12 cellular contexts compared by ENCODE assay signal in the genomic region with DNA sequence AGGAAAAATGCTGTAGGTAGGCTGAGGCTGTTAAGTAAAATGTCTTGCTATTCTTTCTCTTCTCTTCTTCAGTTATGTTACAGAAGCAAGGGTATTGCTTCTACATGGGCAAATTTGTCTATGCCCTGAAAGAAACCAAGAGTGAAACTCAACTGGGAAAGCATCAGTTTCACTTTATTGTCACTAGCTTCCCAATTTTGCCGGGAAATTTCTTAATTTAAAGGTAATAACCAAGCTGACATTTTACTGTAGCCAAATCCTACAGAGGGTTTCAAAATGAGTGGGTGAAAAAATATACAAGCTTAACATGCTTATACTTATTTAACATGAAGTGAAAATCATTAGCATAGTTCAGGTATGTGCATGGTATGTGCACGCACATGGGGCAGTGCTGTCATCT. TPM values are rescaled to one million over a fixed set of nuclear protein-coding genes. Genes with fewer than 3 reads are reported as not detected.
DNase-seq lines count a peak whose midpoint lies in the region; ATAC-seq, FAIRE-seq and TF ChIP-seq lines count a peak whose summit lies in the region.
"Had no signal": no experiment of that assay in that cellular context is flagged by ENCODE, and none has a peak within 500 bp of the region (broad histone marks: within the 10 kb centered on the region; RNA-seq: fewer than 3 reads in every experiment).

No MANE protein-coding gene starts in this region.

- no peaks in the 10 kb centered on the region for H3K9me3 ChIP-seq in Karpas-422 (ENCODE audit: low read length)
- no peaks in the 10 kb centered on the region for H3K9me3 ChIP-seq in astrocyte (ENCODE audit: insufficient read depth, low read depth, low read length)
- no peaks in the 10 kb centered on the region for H3K9me3 ChIP-seq in heart left ventricle

- peaks cover 94% of the 10 kb centered on the region for H3K4me1 ChIP-seq in Karpas-422 (ENCODE audit: low read length)
- peaks cover 19% of the 10 kb centered on the region for H3K4me1 ChIP-seq in astrocyte (ENCODE audit: insufficient read depth, low read length)
- peaks cover 2 to 82% (median 28%) of the 10 kb centered on the region in 12 donors for H3K4me1 ChIP-seq in heart left ventricle
- H3K4me1 ChIP-seq: parathyroid adenoma had no signal

- intact Hi-C loops in heart left ventricle (cut with DNase I) = loop anchor here in 1 of 10 donors (10.0 kb wide), 1 partner anchor 99 kb away; no protein-coding TSS in a partner anchor

- H3K4me3 ChIP-seq in Karpas-422 (ENCODE audit: low read length) (0 out of 2 replicates have a peak overlapping the region, but pooled peaks have one; percentile 18), astrocyte (ENCODE audit: insufficient read depth, low read depth, low read length) (no peak overlapping the region), heart left ventricle (peak overlapping the region in 1 of 12 donors; percentile 25)

- H3K36me3 ChIP-seq in Karpas-422 (ENCODE audit: insufficient read depth, low read length) (peaks cover 68% of the 10 kb centered on the region), astrocyte (ENCODE audit: insufficient read depth, low read length) (peaks cover 13% of the 10 kb centered on the region), heart left ventricle (peaks cover 0 to 21% (median 14%) of the 10 kb centered on the region in 9 donors)

- H3K27me3 ChIP-seq in Karpas-422 (ENCODE audit: low read length) (no peaks in the 10 kb centered on the region), astrocyte (ENCODE audit: insufficient read depth, low read length) (no peaks in the 10 kb centered on the region), heart left ventricle (no peaks in the 10 kb centered on the region)

- H3K27ac ChIP-seq in Karpas-422 (ENCODE audit: low read length) (peak overlapping the region; percentile 40; the same call in 1 of the 2 replicates), astrocyte (ENCODE audit: low read depth, low read length) (no peak overlapping the region), heart left ventricle (peak overlapping the region in 1 of 12 donors; percentile 99)
- H3K27ac ChIP-seq: parathyroid adenoma had no signal

- H4K20me1 ChIP-seq in Karpas-422 (ENCODE audit: insufficient read depth, low read depth, low read length) (peaks cover 10% of the 10 kb centered on the region; the same call in 1 of the 2 replicates), astrocyte (ENCODE audit: insufficient read depth, low read length) (no peaks in the 10 kb centered on the region)

- H3K27ac Mint-ChIP-seq in astrocyte (ENCODE audit: unreplicated experiment) = no peak overlapping the region
- peak overlapping the region; percentile 89 for H3K27ac Mint-ChIP-seq in stimulated activated effector memory CD8-positive, alpha-beta T cell treated with anti-CD3 and anti-CD28 coated beads, Interleukin-12 subunit alpha, Interleukin-12 subunit beta, amount 100 ng/mL, for 72 hours

- H3K4me3 Mint-ChIP-seq in activated T-cell treated with anti-CD3 and anti-CD28 coated beads, Interleukin-2, amount 50 U/mL, for 4 hours = peak overlapping the region; percentile 79
- peak overlapping the region; percentile 63 for H3K4me3 Mint-ChIP-seq in astrocyte (ENCODE audit: unreplicated experiment)
- H3K4me3 Mint-ChIP-seq in stimulated activated effector memory CD8-positive, alpha-beta T cell treated with anti-CD3 and anti-CD28 coated beads, Interleukin-12 subunit alpha, Interleukin-12 subunit beta, amount 100 ng/mL, for 72 hours = peak overlapping the region; percentile 90

- peaks cover 33% of the 10 kb centered on the region for H3K36me3 Mint-ChIP-seq in activated T-cell treated with anti-CD3 and anti-CD28 coated beads, Interleukin-2, amount 50 U/mL, for 4 hours (ENCODE audit: insufficient read depth)
- H3K36me3 Mint-ChIP-seq in astrocyte (ENCODE audit: low read depth, unreplicated experiment) = peaks cover 15% of the 10 kb centered on the region
- peaks cover 90% of the 10 kb centered on the region for H3K36me3 Mint-ChIP-seq in stimulated activated effector memory CD8-positive, alpha-beta T cell treated with anti-CD3 and anti-CD28 coated beads, Interleukin-12 subunit alpha, Interleukin-12 subunit beta, amount 100 ng/mL, for 72 hours

- no peak for TF ChIP-seq POLR2A in heart left ventricle (IDR thresholded peaks at IDR 0.05)

- DNase-seq in activated T-cell treated with anti-CD3 and anti-CD28 coated beads, Interleukin-2, amount 50 U/mL, for 4 hours = no peak
- no peak for DNase-seq in activated T-cell treated with anti-CD3 and anti-CD28 coated beads, Interleukin-2, amount 50 U/mL, for 48 hours
- DNase-seq in Karpas-422 = no peak
- DNase-seq in astrocyte (ENCODE audit: low read depth) = no peak
- no peak for DNase-seq in stimulated activated effector memory CD8-positive, alpha-beta T cell treated with anti-CD3 and anti-CD28 coated beads, Interleukin-12 subunit alpha, Interleukin-12 subunit beta, amount 100 ng/mL, for 72 hours (ENCODE audit: low spot score in 2 of 2)
- DNase-seq in heart left ventricle = no peak
- DNase-seq in NCI-H1417 treated with DMSO at 0.1 percent for 48 hours (lab: John Stamatoyannopoulos, UW) = no peak
- no peak for DNase-seq in globus pallidus (ENCODE audit: low spot score)
- DNase-seq: activated CD4-positive, CD25-positive, alpha-beta regulatory T cell; EL had no signal

- no peaks in the 10 kb centered on the region for H3K9me2 ChIP-seq in Karpas-422 (replicated peaks; ENCODE audit: insufficient read depth, low read length)

- ATAC-seq in activated T-cell treated with anti-CD3 and anti-CD28 coated beads, Interleukin-2, amount 50 U/mL, for 4 hours = no peak
- ATAC-seq in stimulated activated effector memory CD8-positive, alpha-beta T cell treated with anti-CD3 and anti-CD28 coated beads, Interleukin-12 subunit alpha, Interleukin-12 subunit beta, amount 100 ng/mL, for 72 hours = no peak
- no peak for ATAC-seq in heart left ventricle
- ATAC-seq: HCT116 had no signal

- no peaks in the 10 kb centered on the region for H3K27me3 Mint-ChIP-seq in activated T-cell treated with anti-CD3 and anti-CD28 coated beads, Interleukin-2, amount 50 U/mL, for 4 hours (ENCODE audit: low read depth)
- no peaks in the 10 kb centered on the region for H3K27me3 Mint-ChIP-seq in astrocyte (ENCODE audit: low read depth, unreplicated experiment)

- FAIRE-seq in astrocyte (lab: Jason Lieb, UNC) = no peak

- WGBS in heart left ventricle, 4 donors = 90 to 98% (median 93%) methylated on average over 2 of the region's 2 CpGs

- H3K79me2 ChIP-seq in Karpas-422 (ENCODE audit: low read length) (peaks cover 98% of the 10 kb centered on the region), astrocyte (ENCODE audit: insufficient read depth, low read length) (peaks cover 65% of the 10 kb centered on the region)

- TF ChIP-seq CTCF in astrocyte (IDR thresholded peaks at IDR 0.05; ENCODE audit: insufficient read depth, low read depth, low read length) (no peak), heart left ventricle (IDR thresholded peaks at IDR 0.05) (no peak)

- no peak overlapping the region for H3K9ac ChIP-seq in Karpas-422 (ENCODE audit: low read length)
- H3K9ac ChIP-seq in astrocyte (ENCODE audit: low read length) = no peak overlapping the region
- H3K9ac ChIP-seq: parathyroid adenoma had no signal

- peaks cover 76% of the 10 kb centered on the region for H3K4me1 Mint-ChIP-seq in activated T-cell treated with anti-CD3 and anti-CD28 coated beads, Interleukin-2, amount 50 U/mL, for 4 hours (ENCODE audit: low read depth)
- H3K4me1 Mint-ChIP-seq in astrocyte (ENCODE audit: low read depth, unreplicated experiment) = peaks cover 32% of the 10 kb centered on the region
- H3K4me1 Mint-ChIP-seq in stimulated activated effector memory CD8-positive, alpha-beta T cell treated with anti-CD3 and anti-CD28 coated beads, Interleukin-12 subunit alpha, Interleukin-12 subunit beta, amount 100 ng/mL, for 72 hours = peaks cover 83% of the 10 kb centered on the region

- no peaks in the 10 kb centered on the region for H3K9me3 Mint-ChIP-seq in activated T-cell treated with anti-CD3 and anti-CD28 coated beads, Interleukin-2, amount 50 U/mL, for 4 hours
- H3K9me3 Mint-ChIP-seq in astrocyte (ENCODE audit: unreplicated experiment) = no peaks in the 10 kb centered on the region
- no peaks in the 10 kb centered on the region for H3K9me3 Mint-ChIP-seq in stimulated activated effector memory CD8-positive, alpha-beta T cell treated with anti-CD3 and anti-CD28 coated beads, Interleukin-12 subunit alpha, Interleukin-12 subunit beta, amount 100 ng/mL, for 72 hours

- H3K4me2 ChIP-seq in Karpas-422 (ENCODE audit: low read depth, low read length, poor library complexity, severe bottlenecking) (peak overlapping the region; percentile 91), astrocyte (ENCODE audit: low read length) (no peak overlapping the region)

- H2AFZ ChIP-seq in Karpas-422 (ENCODE audit: low read length) (no peak overlapping the region), astrocyte (ENCODE audit: low read depth, low read length) (no peak overlapping the region)
- H2AFZ ChIP-seq: parathyroid adenoma had no signal

RNA-seq across cellular contexts. Expression of gene TANK, which starts 3.2 kb away (rescaled TPM):
- 10 to 100 TPM; 42.7 to 61.2 (median 61.1) TPM for total RNA-seq in activated T-cell treated with anti-CD3 and anti-CD28 coated beads, Interleukin-2, amount 50 U/mL, for 4 hours
- 141 and 295 TPM in 2 replicates for total RNA-seq in Karpas-422 (2014; rRNA removed; shearing (Covaris generic); ENCODE audit: low replicate concordance)
- 55.7 and 61.2 TPM in 2 replicates for total RNA-seq in astrocyte
- total RNA-seq in heart left ventricle = 10 to 100 TPM; 21.5 to 58.5 (median 32.4) TPM
- 10 to 100 TPM; 15.4 to 33.0 TPM for polyA plus RNA-seq in heart left ventricle
